In the genomic region with DNA sequence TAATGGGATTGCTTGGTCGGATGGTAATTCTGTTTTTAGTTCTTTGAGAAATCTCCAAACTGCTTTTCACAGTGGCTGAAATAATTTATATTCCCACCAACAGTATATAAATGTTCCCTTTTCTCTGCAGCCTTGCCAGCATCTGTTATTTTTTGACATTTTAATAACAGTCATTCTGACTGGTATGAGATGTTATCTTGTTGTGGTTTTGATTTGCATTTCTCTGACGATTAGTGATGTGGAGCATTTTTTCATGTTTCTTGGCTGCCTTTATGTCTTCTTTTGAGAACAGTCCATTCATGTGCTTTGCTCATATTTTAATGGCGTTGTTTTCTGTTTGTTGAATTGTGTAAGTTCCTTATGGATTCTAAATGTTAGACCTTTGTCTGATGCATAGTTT, we compare ENCODE assay signal across 19 cellular contexts.
DNase-seq lines count a peak whose midpoint lies in the region; ATAC-seq, FAIRE-seq and TF ChIP-seq lines count a peak whose summit lies in the region.
"Had no signal": no experiment of that assay in that cellular context is flagged by ENCODE, and none has a peak within 500 bp of the region (broad histone marks: within the 10 kb centered on the region; RNA-seq: fewer than 3 reads in every experiment).

No MANE protein-coding gene starts in this region.

- H3K9me3 ChIP-seq in PC-3 (ENCODE audit: low read length) (no peaks in the 10 kb centered on the region), GM12878 (replicated peaks; ENCODE audit: control insufficient read depth, insufficient read depth, low read length) (no peaks in the 10 kb centered on the region), aorta (ENCODE audit: control insufficient read depth, low read length) (no peaks in the 10 kb centered on the region)
- H3K9me3 ChIP-seq: Caco-2, MG63 had no signal

- H2AFZ ChIP-seq in PC-3 (ENCODE audit: low read length) (no peak overlapping the region), GM12878 (ENCODE audit: control insufficient read depth, low read depth, low read length) (no peak overlapping the region)
- H2AFZ ChIP-seq: GM23248 had no signal

- H3K18ac ChIP-seq in mesendoderm (ENCODE audit: low read length), result no peak overlapping the region

- no peak for TF ChIP-seq RAD21 in GM12878 (IDR thresholded peaks at IDR 0.05; ENCODE audit: insufficient read depth, low read depth, low read length)

- H4K5ac ChIP-seq in mesendoderm (ENCODE audit: low read length), result no peak overlapping the region

- no peaks in the 10 kb centered on the region for H3K79me1 ChIP-seq in mesendoderm (ENCODE audit: low read length)

- no peak overlapping the region for H3K23ac ChIP-seq in mesendoderm (ENCODE audit: low read length)

- H2AK5ac ChIP-seq in mesendoderm (ENCODE audit: low read length), result no peak overlapping the region

- no peak overlapping the region for H2BK120ac ChIP-seq in mesendoderm (ENCODE audit: low read depth, low read length)

- H3K9ac ChIP-seq in PC-3 (ENCODE audit: low read length), result no peak overlapping the region
- H3K9ac ChIP-seq in GM12878 (ENCODE audit: control insufficient read depth, insufficient read depth, low read length), result no peak overlapping the region
- no peak overlapping the region for H3K9ac ChIP-seq in mesendoderm (ENCODE audit: low read length)
- H3K9ac ChIP-seq: GM23248 had no signal

- SMC1A ChIA-PET in GM12878 (lab: Charles Lee; ENCODE audit: uncharacterized antibody, unreplicated experiment), result interaction anchor here (0.7 kb wide), 1 partner anchor 8 kb away, joined by 3 read pairs; no protein-coding TSS in a partner anchor

- peak; percentile 19 for DNase-seq in Jurkat, Clone E6-1 (ENCODE audit: low read depth, low spot score)
- DNase-seq in PC-3 (peak; percentile 17), GM12878 (ENCODE audit: low read depth, low spot score) (no peak), non-pigmented ciliary epithelial cell (ENCODE audit: low read depth) (peak; percentile 14), mesendoderm (no peak), globus pallidus (ENCODE audit: low spot score) (no peak), aorta (no peak)
- DNase-seq: Caco-2; CD4-positive, CD25-positive, alpha-beta regulatory T cell; GM23248; MG63; NCI-H1105; NCI-H187 treated with DMSO at 0.1 percent for 48 hours; NCI-H446; NCI-H748 treated with DMSO at 0.1 percent for 48 hours; SW 1271 had no signal

- WGBS in GM12878 (ENCODE audit: insufficient coverage, insufficient replicate concordance, low lambda C conversion rate, missing lambda C conversion rate), result 0% methylated on average over 3 of the region's 3 CpGs
- WGBS in mesendoderm (ENCODE audit: extremely low coverage, insufficient coverage, low lambda C conversion rate), result no CpG with 5 or more reads among the region's 3 CpGs
- 3 to 4% methylated on average over 3 of the region's 3 CpGs for WGBS in aorta, 2 donors

- TF ChIP-seq CTCF in PC-3 (conservative IDR thresholded peaks at IDR 0.05; ENCODE audit: low read depth, low read length) (no peak), GM12878 (IDR thresholded peaks at IDR 0.05 in 2 of 3, conservative IDR thresholded peaks at IDR 0.05 in 1 of 3; ENCODE audit: control insufficient read depth in 2 of 3, extremely low read depth in 1 of 3, insufficient read depth in 1 of 3, low read depth in 3 of 3, low read length in 3 of 3) (no peak)

- ATAC-seq in PC-3 (no peak), GM12878 (no peak), aorta (ENCODE audit: low FRiP score) (no peak), GM21390 (IDR thresholded peaks at IDR 0.05; ENCODE audit: unreplicated experiment) (no peak)
- ATAC-seq: K562 had no signal

- no peak overlapping the region for H3K4ac ChIP-seq in mesendoderm (ENCODE audit: low read depth, low read length)

- TF ChIP-seq POLR2A in GM12878 (IDR thresholded peaks at IDR 0.05; ENCODE audit: low read depth, low read length), result no peak

- no peak overlapping the region for H3K56ac ChIP-seq in mesendoderm (ENCODE audit: low read length)

- H3K27me3 ChIP-seq in PC-3 (ENCODE audit: low read length) (no peaks in the 10 kb centered on the region), GM12878 (replicated peaks in 1 of 2; ENCODE audit: control insufficient read depth in 2 of 2, insufficient read depth in 2 of 2, low read length in 1 of 2) (no peaks in the 10 kb centered on the region), mesendoderm (ENCODE audit: insufficient read depth, low read length, poor library complexity) (no peaks in the 10 kb centered on the region), aorta (ENCODE audit: control insufficient read depth in 1 of 2, insufficient read depth in 2 of 2, low read length in 1 of 2) (no peaks in the 10 kb centered on the region)
- H3K27me3 ChIP-seq: MG63 had no signal

- H3K4me1 ChIP-seq in PC-3 (ENCODE audit: insufficient read depth, low read length) (no peaks in the 10 kb centered on the region), GM12878 (ENCODE audit: control insufficient read depth, insufficient read depth, low read length) (no peaks in the 10 kb centered on the region), mesendoderm (ENCODE audit: control insufficient read depth, low read depth, low read length) (no peaks in the 10 kb centered on the region), aorta (ENCODE audit: control insufficient read depth in 1 of 2, insufficient read depth in 2 of 2, low read length in 2 of 2) (no peaks in the 10 kb centered on the region)
- H3K4me1 ChIP-seq: Caco-2 had no signal

- intact Hi-C loops in PC-3 (cut with micrococcal nuclease) (no loop called here), GM12878 (cut with micrococcal nuclease; ENCODE audit: unreplicated experiment) (no loop called here), aorta (cut with DNase I) (no loop called here)

- CTCF ChIA-PET in PC-3 (lab: Charles Lee), result no interaction called here
- CTCF ChIA-PET in GM12878 (lab: Yijun Ruan, JAX), result no interaction called here

- H3K79me2 ChIP-seq in PC-3 (ENCODE audit: low read length) (no peaks in the 10 kb centered on the region), GM12878 (ENCODE audit: control insufficient read depth, insufficient read depth, low read length) (no peaks in the 10 kb centered on the region), mesendoderm (ENCODE audit: control insufficient read depth, insufficient read depth, low read length) (no peaks in the 10 kb centered on the region)

- TF ChIP-seq EP300 in GM12878 (IDR thresholded peaks at IDR 0.05; ENCODE audit: borderline replicate concordance in 1 of 2, control insufficient read depth in 1 of 2, low read depth in 2 of 2, low read length in 2 of 2), result no peak

- no peak overlapping the region for H3K27ac ChIP-seq in PC-3 (ENCODE audit: low read length)
- H3K27ac ChIP-seq in GM12878 (ENCODE audit: control insufficient read depth, insufficient read depth), result no peak overlapping the region
- no peak overlapping the region for H3K27ac ChIP-seq in mesendoderm (ENCODE audit: low read depth, low read length)
- H3K27ac ChIP-seq in aorta (ENCODE audit: low read depth in 1 of 2, low read length in 2 of 2), result no peak overlapping the region
- H3K27ac ChIP-seq: GM23248, RWPE1 had no signal

- POLR2A ChIA-PET in PC-3 (lab: Charles Lee; ENCODE audit: unreplicated experiment), result no interaction called here
- POLR2A ChIA-PET in GM12878 (lab: Charles Lee), result no interaction called here

- H4K20me1 ChIP-seq in PC-3 (ENCODE audit: low read length) (no peaks in the 10 kb centered on the region), GM12878 (ENCODE audit: control insufficient read depth, insufficient read depth) (no peaks in the 10 kb centered on the region)

- no peak overlapping the region for H2BK15ac ChIP-seq in mesendoderm (replicated peaks; ENCODE audit: low read depth)

- no peak overlapping the region for H3K4me2 ChIP-seq in PC-3 (ENCODE audit: low read length)
- H3K4me2 ChIP-seq in GM12878 (ENCODE audit: control insufficient read depth, insufficient read depth), result no peak overlapping the region
- no peak overlapping the region for H3K4me2 ChIP-seq in mesendoderm (ENCODE audit: low read length)

- peak; percentile 13 for FAIRE-seq in GM12878 (lab: Jason Lieb, UNC)
- FAIRE-seq: K562 had no signal

- no peaks in the 10 kb centered on the region for H3K9me2 ChIP-seq in PC-3 (replicated peaks; ENCODE audit: low read length)

- no peaks in the 10 kb centered on the region for H3F3A ChIP-seq in PC-3 (ENCODE audit: low read length, unreplicated experiment)

- in situ Hi-C loops in GM12878 (cut with MboI), result no loop called here

- RAD21 ChIA-PET in GM12878 (lab: Charles Lee; ENCODE audit: unreplicated experiment), result no interaction called here

- no peak overlapping the region for H3K4me3 ChIP-seq in Jurkat, Clone E6-1 (ENCODE audit: low read length)
- H3K4me3 ChIP-seq in PC-3 (ENCODE audit: low read length), result no peak overlapping the region
- no peak overlapping the region for H3K4me3 ChIP-seq in GM12878
- no peak overlapping the region for H3K4me3 ChIP-seq in mesendoderm (ENCODE audit: low read length)
- no peak overlapping the region for H3K4me3 ChIP-seq in aorta (ENCODE audit: low read length in 2 of 2)
- H3K4me3 ChIP-seq: GM23248, K562, MG63 had no signal

- BruUV-seq in PC-3 (replicated peaks; lab: Mats Ljungman, UMichigan), result no TSS peak
- BruUV-seq in GM12878 (replicated peaks; lab: Mats Ljungman, UMichigan), result no TSS peak

- no peak overlapping the region for H4K8ac ChIP-seq in mesendoderm (ENCODE audit: low read depth, low read length)

- no peak overlapping the region for H2BK5ac ChIP-seq in mesendoderm (ENCODE audit: low read length)

- H3K36me3 ChIP-seq in PC-3 (ENCODE audit: low read depth, low read length) (no peaks in the 10 kb centered on the region), GM12878 (ENCODE audit: control insufficient read depth in 2 of 2, insufficient read depth in 2 of 2, low read length in 1 of 2) (no peaks in the 10 kb centered on the region), mesendoderm (ENCODE audit: control insufficient read depth, insufficient read depth, low read length) (no peaks in the 10 kb centered on the region), aorta (ENCODE audit: control insufficient read depth in 1 of 2, insufficient read depth in 2 of 2, low read length in 1 of 2) (no peaks in the 10 kb centered on the region)
- H3K36me3 ChIP-seq: MG63 had no signal

TF ChIP-seq in GM12878, 131 proteins besides CTCF, POLR2A, EP300 and RAD21 (continues in another document):
- TF ChIP-seq NFYA (IDR thresholded peaks at IDR 0.05; ENCODE audit: borderline replicate concordance, low read depth, low read length), result no peak
- no peak for TF ChIP-seq CBX5 (IDR thresholded peaks at IDR 0.05; ENCODE audit: low read depth)
- TF ChIP-seq, protein P1, sequence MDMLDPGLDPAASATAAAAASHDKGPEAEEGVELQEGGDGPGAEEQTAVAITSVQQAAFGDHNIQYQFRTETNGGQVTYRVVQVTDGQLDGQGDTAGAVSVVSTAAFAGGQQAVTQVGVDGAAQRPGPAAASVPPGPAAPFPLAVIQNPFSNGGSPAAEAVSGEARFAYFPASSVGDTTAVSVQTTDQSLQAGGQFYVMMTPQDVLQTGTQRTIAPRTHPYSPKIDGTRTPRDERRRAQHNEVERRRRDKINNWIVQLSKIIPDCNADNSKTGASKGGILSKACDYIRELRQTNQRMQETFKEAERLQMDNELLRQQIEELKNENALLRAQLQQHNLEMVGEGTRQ (IDR thresholded peaks at IDR 0.05; ENCODE audit: borderline replicate concordance, low read depth, low read length), result no peak

Comparison
In these comparisons a context has a peak if more than half of its experiments do, and no peak if none do; other contexts are left out.
1. DNase-seq: peak in Jurkat, Clone E6-1 (single experiment), PC-3 (single experiment) and non-pigmented ciliary epithelial cell (single experiment); none in GM12878 (single experiment), mesendoderm (single experiment), globus pallidus (single experiment) and aorta (0 of 2).